ENCODE assay signal across 9 cellular contexts in genomic region chr9:137070906-137071275, GRCh38. TPM values are rescaled to one million over a fixed set of nuclear protein-coding genes. Genes with fewer than 3 reads are reported as not detected.
A peak's percentile ranks its signal among the peaks of the same experiment; 100 is the strongest.
DNase-seq lines count a peak whose midpoint lies in the region; ATAC-seq, FAIRE-seq and TF ChIP-seq lines count a peak whose summit lies in the region.
"Had no signal": no experiment of that assay in that cellular context is flagged by ENCODE, and none has a peak within 500 bp of the region (broad histone marks: within the 10 kb centered on the region; RNA-seq: fewer than 3 reads in every experiment).

No MANE protein-coding gene starts in this region.

- no peak overlapping the region for H3K27ac Mint-ChIP-seq in MCF 10A (ENCODE audit: low read depth, unreplicated experiment)

- H3K27me3 ChIP-seq in A673 (replicated peaks; ENCODE audit: insufficient read depth, low read depth, low read length, poor library complexity): no peaks in the 10 kb centered on the region
- H3K27me3 ChIP-seq in HepG2 (ENCODE audit: control insufficient read depth in 1 of 2, insufficient read depth in 2 of 2, low read length in 2 of 2): no peaks in the 10 kb centered on the region; a peak in 1 of 5 replicates
- peaks cover 0 to 38% of the 10 kb centered on the region in 2 donors for H3K27me3 ChIP-seq in tibial artery

- peaks cover 13% of the 10 kb centered on the region for H3K79me2 ChIP-seq in HepG2 (ENCODE audit: insufficient read depth, low read length)

- H3K4me2 ChIP-seq in HepG2 (ENCODE audit: low read depth, low read length): peak overlapping the region; percentile 96

- peak overlapping the region; percentile 72 for H3K4me3 Mint-ChIP-seq in MCF 10A (ENCODE audit: unreplicated experiment)

- BruUV-seq in A673 (replicated peaks; lab: Mats Ljungman, UMichigan) (no TSS peak), MCF 10A (replicated peaks; lab: Mats Ljungman, UMichigan) (no TSS peak), HepG2 (replicated peaks; lab: Mats Ljungman, UMichigan) (no TSS peak)

- peaks cover 15% of the 10 kb centered on the region for H3K4me1 ChIP-seq in A673 (ENCODE audit: insufficient read depth, low read length, poor library complexity, severe bottlenecking)
- peaks cover 60% of the 10 kb centered on the region for H3K4me1 ChIP-seq in HepG2 (ENCODE audit: insufficient read depth, low read length)
- peaks cover 0 to 26% (median 18%) of the 10 kb centered on the region in 4 donors for H3K4me1 ChIP-seq in tibial artery

- TF ChIP-seq EP300 in HepG2 (IDR thresholded peaks at IDR 0.05; ENCODE audit: low read depth in 2 of 2, low read length in 2 of 2) (no peak), HepG2 (CRISPR knock-in tag; IDR thresholded peaks at IDR 0.05; ENCODE audit: borderline replicate concordance) (no peak)

- DNase-seq in A673 (ENCODE audit: low spot score): no peak
- peak; percentile 57 for DNase-seq in NCI-H1436 treated with DMSO at 0.1 percent for 48 hours (lab: John Stamatoyannopoulos, UW)
- no peak for DNase-seq in MCF 10A (ENCODE audit: unreplicated experiment)
- peak; percentile 64 for DNase-seq in HepG2 (ENCODE audit: low spot score)
- peak in 1 of 2 donors; percentile 68 for DNase-seq in tibial artery
- no peak for DNase-seq in GOT3 (lab: John Stamatoyannopoulos, UW)

- H3K4me3 ChIP-seq in A673 (ENCODE audit: low read depth, low read length, poor library complexity, severe bottlenecking) (peak overlapping the region; percentile 61), HepG2 (replicated peaks in 1 of 3; ENCODE audit: insufficient read depth in 1 of 3, low read depth in 2 of 3, low read length in 3 of 3) (peak overlapping the region; percentile 58 to 88 (median 74)), tibial artery (peak overlapping the region; percentile 33 to 43)

- peak overlapping the region; percentile 68 for H3K27ac ChIP-seq in A673 (ENCODE audit: low read depth, low read length, poor library complexity, severe bottlenecking)
- H3K27ac ChIP-seq in HepG2 (ENCODE audit: extremely low read length, insufficient read depth, low read length): peak overlapping the region; percentile 70
- peak overlapping the region in 1 of 2 donors; percentile 38 for H3K27ac ChIP-seq in tibial artery

- H3K9me3 Mint-ChIP-seq in MCF 10A (ENCODE audit: unreplicated experiment): no peaks in the 10 kb centered on the region

- TF ChIP-seq RAD21 in HepG2 (CRISPR knock-in tag; IDR thresholded peaks at IDR 0.05): peak; percentile 11; the same call in 1 of the 2 replicates

- no peak overlapping the region for H2AFZ ChIP-seq in HepG2 (ENCODE audit: low read length)

- 0% methylated on average over 4 of the region's 6 CpGs for WGBS in HepG2 (ENCODE audit: low lambda C conversion rate)

- peak overlapping the region; percentile 66 for H3K9ac ChIP-seq in HepG2 (ENCODE audit: insufficient read depth, low read depth, low read length)

- ATAC-seq in GM18511 (IDR thresholded peaks at IDR 0.05; ENCODE audit: unreplicated experiment) (peak; percentile 9), HepG2 (peak; percentile 49), HG03520 (IDR thresholded peaks at IDR 0.05; ENCODE audit: unreplicated experiment) (no peak)

- intact Hi-C loops in A673 (cut with micrococcal nuclease; ENCODE audit: unreplicated experiment) (no loop called here), MCF 10A (cut with micrococcal nuclease) (no loop called here), HepG2 (cut with micrococcal nuclease; ENCODE audit: unreplicated experiment) (no loop called here), tibial artery (cut with DNase I; ENCODE audit: low total_unique reads) (no loop called here)

- H3K4me1 Mint-ChIP-seq in MCF 10A (ENCODE audit: insufficient read depth, unreplicated experiment): peaks cover 11% of the 10 kb centered on the region

- no peaks in the 10 kb centered on the region for H3K27me3 Mint-ChIP-seq in MCF 10A (ENCODE audit: insufficient read depth, unreplicated experiment)

- H3K36me3 ChIP-seq in A673 (ENCODE audit: insufficient read depth, low read length, poor library complexity, severe bottlenecking) (no peaks in the 10 kb centered on the region), HepG2 (replicated peaks in 1 of 2; ENCODE audit: control insufficient read depth in 1 of 2, insufficient read depth in 2 of 2, low read length in 2 of 2) (peaks cover 2 to 4% of the 10 kb centered on the region in 2 experiments; a peak in 1 of 5 replicates), tibial artery (no peaks in the 10 kb centered on the region)

- no peaks in the 10 kb centered on the region for H3K36me3 Mint-ChIP-seq in MCF 10A (ENCODE audit: insufficient read depth, unreplicated experiment)

- no peaks in the 10 kb centered on the region for H3K9me3 ChIP-seq in A673 (ENCODE audit: low read depth, low read length, poor library complexity, severe bottlenecking)
- no peaks in the 10 kb centered on the region for H3K9me3 ChIP-seq in HepG2 (ENCODE audit: low read length)
- H3K9me3 ChIP-seq in tibial artery: no peaks in the 10 kb centered on the region

- POLR2A ChIA-PET in A673 (lab: Charles Lee; ENCODE audit: low non-redundant PET) (interaction anchor here (0.6 to 0.7 kb wide), 2 partner anchors 57 to 281 kb away, joined by 3 read pairs; no protein-coding TSS in a partner anchor), MCF 10A (lab: Yijun Ruan, JAX) (interaction anchor here (0.7 to 3.3 kb wide), 11 partner anchors 11 to 457 kb away, joined by 3 to 22 read pairs (median 4); partner anchors contain the start of genes MAN1B1, RABL6 and TUBB4B), HepG2 (lab: Yijun Ruan, JAX) (interaction anchor here (0.6 to 6.0 kb wide), 15 partner anchors 10 to 590 kb away, joined by 3 to 105 read pairs (median 4); partner anchors contain the start of genes ENTPD2, MAN1B1, SSNA1 and TMEM141)

- no peak for FAIRE-seq in HepG2 (lab: Jason Lieb, UNC)

- CTCF ChIA-PET in A673 (lab: Charles Lee) (interaction anchor here (0.6 to 1.8 kb wide), 4 partner anchors 23 to 236 kb away, joined by 3 to 5 read pairs (median 4); no protein-coding TSS in a partner anchor), MCF 10A (lab: Yijun Ruan, JAX) (interaction anchor here (0.7 to 10.9 kb wide), 5 partner anchors 11 to 85 kb away, joined by 3 to 170 read pairs (median 6); partner anchors contain the start of genes ABCA2, FUT7 and NPDC1), HepG2 (lab: Yijun Ruan, JAX; ENCODE audit: low intra/inter-chr PET ratio, low total read pairs) (no interaction called here)

- no peak for TF ChIP-seq CTCF in A673 (conservative IDR thresholded peaks at IDR 0.05; ENCODE audit: low read depth, low read length)
- TF ChIP-seq CTCF in MCF 10A (IDR thresholded peaks at IDR 0.05; ENCODE audit: unreplicated experiment): no peak
- TF ChIP-seq CTCF in HepG2 (CRISPR knock-in tag; IDR thresholded peaks at IDR 0.05): peak; percentile 21; the same call in 1 of the 2 replicates
- peak in 1 of 2 experiments; percentile 13 for TF ChIP-seq CTCF in tibial artery (IDR thresholded peaks at IDR 0.05)

- H4K20me1 ChIP-seq in HepG2 (ENCODE audit: insufficient read depth, low read length): peaks cover 7% of the 10 kb centered on the region; the same call in 1 of the 2 replicates

- TF ChIP-seq POLR2A in HepG2 (IDR thresholded peaks at IDR 0.05; ENCODE audit: insufficient read depth in 1 of 2, low read depth in 2 of 2, low read length in 2 of 2): no peak

- in situ Hi-C loops in HepG2 (cut with HindIII; ENCODE audit: extremely low pct_ligation_motif_present, low pct_unique_long_range_greater_than_20kb): no loop called here

RNA-seq across cellular contexts. Expression of gene SAPCD2, which starts 0.5 kb away (rescaled TPM):
- total RNA-seq in A673 (2021) (30.6 and 33.7 TPM in 2 replicates), MCF 10A (2022) (5.7 and 15.7 TPM in 2 replicates), HepG2 (2016; rRNA removed; fragmentation: Illumina TruSeq; extraction: Trizol) (35.9 and 42.8 TPM in 2 replicates)
- total RNA-seq in HepG2 (2016; cell fraction: cytosol; rRNA removed; fragmentation: Illumina TruSeq; extraction: Trizol; ENCODE audit: low read depth): 7.0 and 7.1 TPM in 2 replicates
- total RNA-seq in HepG2 (2016; cell fraction: insoluble cytoplasmic fraction; rRNA removed; fragmentation: Illumina TruSeq; extraction: Trizol): 34.9 and 42.2 TPM in 2 replicates
- 29.9 and 31.6 TPM in 2 replicates for total RNA-seq in HepG2 (2016; cell fraction: membrane; rRNA removed; fragmentation: Illumina TruSeq; extraction: Trizol)
- total RNA-seq in HepG2 (2016; cell fraction: nucleus; rRNA removed; fragmentation: Illumina TruSeq; extraction: Trizol): 23.7 and 28.1 TPM in 2 replicates
- polyA plus RNA-seq in HepG2 (2011; rRNA removed): 18.7 and 21.9 TPM in 2 replicates
- polyA plus RNA-seq in HepG2 (2011; cell fraction: cytosol; rRNA removed): 16.4 and 40.1 TPM in 2 replicates
- 28.3 and 52.1 TPM in 2 replicates for polyA plus RNA-seq in HepG2 (2011; cell fraction: nucleus; rRNA removed)
- polyA plus RNA-seq in HepG2 (2012): 12.0 and 19.0 TPM in 2 replicates
- 6.8 and 7.6 TPM in 2 replicates for polyA plus RNA-seq in HepG2 (2016; cell fraction: cytosol; fragmentation: Illumina TruSeq; extraction: Trizol; ENCODE audit: low read depth)
- 33.9 and 39.2 TPM in 2 replicates for polyA plus RNA-seq in HepG2 (2016; cell fraction: insoluble cytoplasmic fraction; fragmentation: Illumina TruSeq; extraction: Trizol; ENCODE audit: low read depth)
- polyA plus RNA-seq in HepG2 (2016; cell fraction: membrane; fragmentation: Illumina TruSeq; extraction: Trizol; ENCODE audit: low read depth): 23.3 and 27.0 TPM in 2 replicates
- polyA plus RNA-seq in HepG2 (2016; cell fraction: nucleus; fragmentation: Illumina TruSeq; extraction: Trizol; ENCODE audit: insufficient read depth, low read depth): 44.9 and 46.9 TPM in 2 replicates
- polyA minus RNA-seq in HepG2 (2011; rRNA and poly(A)+ RNA removed; ENCODE audit: low replicate concordance): 38.7 and 55.4 TPM in 2 replicates
- 18.6 and 32.8 TPM in 2 replicates for polyA minus RNA-seq in HepG2 (2011; cell fraction: cytosol; rRNA and poly(A)+ RNA removed)
- polyA minus RNA-seq in HepG2 (2011; cell fraction: nucleus; rRNA and poly(A)+ RNA removed): 7.3 and 8.6 TPM in 2 replicates

RNA-seq across cellular contexts. Expression of gene UAP1L1, which starts 6.4 kb away (rescaled TPM):
- total RNA-seq in A673 (2021): 11.2 and 13.0 TPM in 2 replicates
- total RNA-seq in MCF 10A (2022): 1.0 and 3.7 TPM in 2 replicates
- 6.2 and 6.4 TPM in 2 replicates for total RNA-seq in HepG2 (2016; rRNA removed; fragmentation: Illumina TruSeq; extraction: Trizol)
- total RNA-seq in HepG2 (2016; cell fraction: cytosol; rRNA removed; fragmentation: Illumina TruSeq; extraction: Trizol; ENCODE audit: low read depth): 1.7 and 1.8 TPM in 2 replicates
- total RNA-seq in HepG2 (2016; cell fraction: insoluble cytoplasmic fraction; rRNA removed; fragmentation: Illumina TruSeq; extraction: Trizol): 4.5 and 6.7 TPM in 2 replicates
- total RNA-seq in HepG2 (2016; cell fraction: membrane; rRNA removed; fragmentation: Illumina TruSeq; extraction: Trizol): 3.0 and 3.1 TPM in 2 replicates
- total RNA-seq in HepG2 (2016; cell fraction: nucleus; rRNA removed; fragmentation: Illumina TruSeq; extraction: Trizol): 4.9 and 5.4 TPM in 2 replicates
- 5.4 and 6.0 TPM in 2 replicates for polyA plus RNA-seq in HepG2 (2011; rRNA removed)
- 3.8 and 4.1 TPM in 2 replicates for polyA plus RNA-seq in HepG2 (2011; cell fraction: cytosol; rRNA removed)
- polyA plus RNA-seq in HepG2 (2011; cell fraction: nucleus; rRNA removed): 43.5 and 57.7 TPM in 2 replicates
- polyA plus RNA-seq in HepG2 (2012): 4.9 and 5.0 TPM in 2 replicates
- 1.1 and 1.2 TPM in 2 replicates for polyA plus RNA-seq in HepG2 (2016; cell fraction: cytosol; fragmentation: Illumina TruSeq; extraction: Trizol; ENCODE audit: low read depth)
- 6.4 and 8.8 TPM in 2 replicates for polyA plus RNA-seq in HepG2 (2016; cell fraction: insoluble cytoplasmic fraction; fragmentation: Illumina TruSeq; extraction: Trizol; ENCODE audit: low read depth)
- 3.0 and 3.6 TPM in 2 replicates for polyA plus RNA-seq in HepG2 (2016; cell fraction: membrane; fragmentation: Illumina TruSeq; extraction: Trizol; ENCODE audit: low read depth)
- polyA plus RNA-seq in HepG2 (2016; cell fraction: nucleus; fragmentation: Illumina TruSeq; extraction: Trizol; ENCODE audit: insufficient read depth, low read depth): 22.7 and 23.1 TPM in 2 replicates
- 2.2 and 5.1 TPM in 2 replicates for polyA minus RNA-seq in HepG2 (2011; rRNA and poly(A)+ RNA removed; ENCODE audit: low replicate concordance)
- polyA minus RNA-seq in HepG2 (2011; cell fraction: cytosol; rRNA and poly(A)+ RNA removed): 3.0 and 3.2 TPM in 2 replicates
- polyA minus RNA-seq in HepG2 (2011; cell fraction: nucleus; rRNA and poly(A)+ RNA removed): 5.6 and 7.1 TPM in 2 replicates

RNA-seq across cellular contexts. Expression of gene MAN1B1, which starts 15.9 kb away (rescaled TPM):
- total RNA-seq in A673 (2021) (48.6 and 54.9 TPM in 2 replicates), MCF 10A (2022) (46.5 and 49.1 TPM in 2 replicates), HepG2 (2016; rRNA removed; fragmentation: Illumina TruSeq; extraction: Trizol) (19.0 and 48.9 TPM in 2 replicates)
- 9.3 and 10.3 TPM in 2 replicates for total RNA-seq in HepG2 (2016; cell fraction: cytosol; rRNA removed; fragmentation: Illumina TruSeq; extraction: Trizol; ENCODE audit: low read depth)
- 17.2 and 48.2 TPM in 2 replicates for total RNA-seq in HepG2 (2016; cell fraction: insoluble cytoplasmic fraction; rRNA removed; fragmentation: Illumina TruSeq; extraction: Trizol)
- total RNA-seq in HepG2 (2016; cell fraction: membrane; rRNA removed; fragmentation: Illumina TruSeq; extraction: Trizol): 17.0 and 19.9 TPM in 2 replicates
- 44.7 and 51.0 TPM in 2 replicates for total RNA-seq in HepG2 (2016; cell fraction: nucleus; rRNA removed; fragmentation: Illumina TruSeq; extraction: Trizol)
- 59.5 and 60.6 TPM in 2 replicates for polyA plus RNA-seq in HepG2 (2011; rRNA removed)
- polyA plus RNA-seq in HepG2 (2011; cell fraction: cytosol; rRNA removed): 48.6 and 64.5 TPM in 2 replicates
- polyA plus RNA-seq in HepG2 (2011; cell fraction: nucleus; rRNA removed): 146 and 162 TPM in 2 replicates
- 30.5 and 38.6 TPM in 2 replicates for polyA plus RNA-seq in HepG2 (2012)
- polyA plus RNA-seq in HepG2 (2016; cell fraction: cytosol; fragmentation: Illumina TruSeq; extraction: Trizol; ENCODE audit: low read depth): 6.7 and 6.8 TPM in 2 replicates
- polyA plus RNA-seq in HepG2 (2016; cell fraction: insoluble cytoplasmic fraction; fragmentation: Illumina TruSeq; extraction: Trizol; ENCODE audit: low read depth): 16.2 and 18.3 TPM in 2 replicates
- 11.2 and 12.8 TPM in 2 replicates for polyA plus RNA-seq in HepG2 (2016; cell fraction: membrane; fragmentation: Illumina TruSeq; extraction: Trizol; ENCODE audit: low read depth)
- polyA plus RNA-seq in HepG2 (2016; cell fraction: nucleus; fragmentation: Illumina TruSeq; extraction: Trizol; ENCODE audit: insufficient read depth, low read depth): 78.7 and 83.1 TPM in 2 replicates
- polyA minus RNA-seq in HepG2 (2011; rRNA and poly(A)+ RNA removed; ENCODE audit: low replicate concordance): 71.9 and 74.1 TPM in 2 replicates
- polyA minus RNA-seq in HepG2 (2011; cell fraction: cytosol; rRNA and poly(A)+ RNA removed): 24.7 and 26.8 TPM in 2 replicates
- 40.9 and 45.3 TPM in 2 replicates for polyA minus RNA-seq in HepG2 (2011; cell fraction: nucleus; rRNA and poly(A)+ RNA removed)

RNA-seq across cellular contexts. Expression of gene ENTPD2, which starts 17.0 kb away (rescaled TPM):
- total RNA-seq in A673 (2021) (not detected in 2 replicates), MCF 10A (2022) (13.4 and 31.5 TPM in 2 replicates), HepG2 (2016; rRNA removed; fragmentation: Illumina TruSeq; extraction: Trizol) (0.87 and 0.95 TPM in 2 replicates)
- total RNA-seq in HepG2 (2016; cell fraction: cytosol; rRNA removed; fragmentation: Illumina TruSeq; extraction: Trizol; ENCODE audit: low read depth): 0.61 and 0.88 TPM in 2 replicates
- 0.74 and 0.82 TPM in 2 replicates for total RNA-seq in HepG2 (2016; cell fraction: insoluble cytoplasmic fraction; rRNA removed; fragmentation: Illumina TruSeq; extraction: Trizol)
- 0.69 and 0.71 TPM in 2 replicates for total RNA-seq in HepG2 (2016; cell fraction: membrane; rRNA removed; fragmentation: Illumina TruSeq; extraction: Trizol)
- 3.4 and 3.6 TPM in 2 replicates for total RNA-seq in HepG2 (2016; cell fraction: nucleus; rRNA removed; fragmentation: Illumina TruSeq; extraction: Trizol)
- 3.2 and 4.1 TPM in 2 replicates for polyA plus RNA-seq in HepG2 (2011; rRNA removed)
- 2.1 and 3.2 TPM in 2 replicates for polyA plus RNA-seq in HepG2 (2011; cell fraction: cytosol; rRNA removed)
- polyA plus RNA-seq in HepG2 (2011; cell fraction: nucleus; rRNA removed): 41.8 and 49.4 TPM in 2 replicates
- polyA plus RNA-seq in HepG2 (2012): 21.3 and 23.9 TPM in 2 replicates
- 1.5 and 1.8 TPM in 2 replicates for polyA plus RNA-seq in HepG2 (2016; cell fraction: cytosol; fragmentation: Illumina TruSeq; extraction: Trizol; ENCODE audit: low read depth)
- polyA plus RNA-seq in HepG2 (2016; cell fraction: insoluble cytoplasmic fraction; fragmentation: Illumina TruSeq; extraction: Trizol; ENCODE audit: low read depth): 2.3 and 2.8 TPM in 2 replicates
- 2.2 and 2.6 TPM in 2 replicates for polyA plus RNA-seq in HepG2 (2016; cell fraction: membrane; fragmentation: Illumina TruSeq; extraction: Trizol; ENCODE audit: low read depth)
- 12.9 and 17.3 TPM in 2 replicates for polyA plus RNA-seq in HepG2 (2016; cell fraction: nucleus; fragmentation: Illumina TruSeq; extraction: Trizol; ENCODE audit: insufficient read depth, low read depth)
- polyA minus RNA-seq in HepG2 (2011; rRNA and poly(A)+ RNA removed; ENCODE audit: low replicate concordance): 8.8 TPM in 1 of 2 replicates, not detected in the other
- polyA minus RNA-seq in HepG2 (2011; cell fraction: cytosol; rRNA and poly(A)+ RNA removed): 9.0 and 9.2 TPM in 2 replicates
- polyA minus RNA-seq in HepG2 (2011; cell fraction: nucleus; rRNA and poly(A)+ RNA removed): 5.5 and 6.4 TPM in 2 replicates
- total RNA-seq: lung microvascular endothelial cell had no signal

RNA-seq across cellular contexts. Expression of gene NPDC1, which starts 24.9 kb away (rescaled TPM):
- total RNA-seq in A673 (2021): 73.9 and 81.4 TPM in 2 replicates
- total RNA-seq in MCF 10A (2022): 161 and 171 TPM in 2 replicates
- 0.63 and 0.84 TPM in 2 replicates for total RNA-seq in HepG2 (2016; rRNA removed; fragmentation: Illumina TruSeq; extraction: Trizol)
- 1.2 TPM in 1 of 2 replicates, not detected in the other for total RNA-seq in HepG2 (2016; cell fraction: cytosol; rRNA removed; fragmentation: Illumina TruSeq; extraction: Trizol; ENCODE audit: low read depth)
- total RNA-seq in HepG2 (2016; cell fraction: insoluble cytoplasmic fraction; rRNA removed; fragmentation: Illumina TruSeq; extraction: Trizol): 0.65 and 1.7 TPM in 2 replicates
- total RNA-seq in HepG2 (2016; cell fraction: membrane; rRNA removed; fragmentation: Illumina TruSeq; extraction: Trizol): 0.59 and 0.79 TPM in 2 replicates
- 2.7 and 4.8 TPM in 2 replicates for total RNA-seq in HepG2 (2016; cell fraction: nucleus; rRNA removed; fragmentation: Illumina TruSeq; extraction: Trizol)
- polyA plus RNA-seq in HepG2 (2011; rRNA removed): 5.4 and 7.0 TPM in 2 replicates
- 1.7 and 3.4 TPM in 2 replicates for polyA plus RNA-seq in HepG2 (2011; cell fraction: cytosol; rRNA removed)
- 93.3 and 114 TPM in 2 replicates for polyA plus RNA-seq in HepG2 (2011; cell fraction: nucleus; rRNA removed)
- 4.5 and 8.4 TPM in 2 replicates for polyA plus RNA-seq in HepG2 (2012)
- polyA plus RNA-seq in HepG2 (2016; cell fraction: cytosol; fragmentation: Illumina TruSeq; extraction: Trizol; ENCODE audit: low read depth): 1.00 and 1.1 TPM in 2 replicates
- 0.67 and 1.8 TPM in 2 replicates for polyA plus RNA-seq in HepG2 (2016; cell fraction: insoluble cytoplasmic fraction; fragmentation: Illumina TruSeq; extraction: Trizol; ENCODE audit: low read depth)
- polyA plus RNA-seq in HepG2 (2016; cell fraction: membrane; fragmentation: Illumina TruSeq; extraction: Trizol; ENCODE audit: low read depth): 1.1 and 1.5 TPM in 2 replicates
- polyA plus RNA-seq in HepG2 (2016; cell fraction: nucleus; fragmentation: Illumina TruSeq; extraction: Trizol; ENCODE audit: insufficient read depth, low read depth): 9.8 and 12.2 TPM in 2 replicates
- polyA minus RNA-seq in HepG2 (2011; rRNA and poly(A)+ RNA removed; ENCODE audit: low replicate concordance): 1.9 and 12.5 TPM in 2 replicates
- polyA minus RNA-seq in HepG2 (2011; cell fraction: cytosol; rRNA and poly(A)+ RNA removed): 2.9 and 3.0 TPM in 2 replicates
- polyA minus RNA-seq in HepG2 (2011; cell fraction: nucleus; rRNA and poly(A)+ RNA removed): 3.9 and 4.2 TPM in 2 replicates

Comparison
In these comparisons a context has a peak if more than half of its experiments do, and no peak if none do; other contexts are left out.
1. DNase-seq: peak in NCI-H1436 treated with DMSO at 0.1 percent for 48 hours (single experiment) and HepG2 (single experiment); none in A673 (single experiment), MCF 10A (single experiment) and GOT3 (single experiment).
2. Peak in every context shown above with its lines, with median percentiles within 50 percentile points of each other: H3K4me3 ChIP-seq.